ENCODE assay signal across 27 cellular contexts in the genomic region with DNA sequence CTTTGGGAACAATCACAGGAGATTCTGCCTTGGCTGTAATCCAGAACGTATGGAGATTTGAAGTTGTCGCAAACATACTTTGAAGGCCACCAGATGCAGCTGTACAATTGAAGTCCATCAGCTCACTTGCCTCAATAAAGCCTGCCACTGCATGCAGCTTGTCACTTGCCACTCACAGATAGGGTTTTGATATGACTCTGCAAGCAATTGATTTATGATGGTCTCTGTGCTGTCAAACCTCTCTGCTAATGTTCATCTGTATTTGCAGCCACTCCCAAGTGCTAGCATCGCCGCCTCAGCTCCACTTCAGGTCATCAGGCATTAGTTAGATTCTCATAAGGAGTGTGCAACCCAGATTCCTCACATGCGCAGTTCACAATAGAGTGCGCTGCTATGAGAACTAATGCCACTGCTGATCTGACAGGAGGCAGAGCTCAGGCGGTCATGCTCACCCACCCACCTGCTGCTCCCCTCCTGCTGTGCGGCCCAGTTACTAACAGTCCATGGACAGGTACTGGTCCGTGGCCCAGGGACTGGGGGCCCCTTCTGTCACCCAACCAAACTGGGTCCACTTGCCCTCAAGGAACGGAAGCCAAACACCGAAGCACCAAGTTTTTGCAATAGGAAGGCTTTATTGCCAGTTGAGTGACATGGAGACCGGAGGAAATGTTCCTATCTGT.
"Had no signal": no experiment of that assay in that cellular context is flagged by ENCODE, and none has a peak within 500 bp of the region (broad histone marks: within the 10 kb centered on the region; RNA-seq: fewer than 3 reads in every experiment).

No MANE protein-coding gene starts in this region.

- FAIRE-seq: astrocyte, keratinocyte had no signal

- DNase-seq: activated CD4-positive, alpha-beta T cell treated with anti-CD3 and anti-CD28 coated beads for 36 hours; activated CD4-positive, CD25-positive, alpha-beta regulatory T cell; activated CD8-positive, alpha-beta T cell treated with anti-CD3 and anti-CD28 coated beads, Interleukin-2, amount 10 ng/mL, durations not matched to agents 7 days and 5 days; activated gamma-delta T cell treated with Interleukin-2 at 50 U/mL for 16 hours; activated naive CD4-positive, alpha-beta T cell treated with anti-CD3 and anti-CD28 coated beads, Interleukin-2, amount 50 U/mL, for 16 hours; activated T-cell treated with anti-CD3 and anti-CD28 coated beads, Interleukin-2, amount 50 U/mL, for 24 hours; amniotic stem cell; brain microvascular endothelial cell; caudate nucleus; effector CD4-positive, alpha-beta T cell; erythroblast; hippocampal formation; left cardiac atrium; natural killer cell; occipital lobe; right cardiac atrium; stimulated activated CD4-positive, alpha-beta T cell treated with anti-CD3 and anti-CD28 coated beads, Interleukin-15, amount 100 ng/mL, for 24 hours; stimulated activated CD4-positive, alpha-beta T cell treated with anti-CD3 and anti-CD28 coated beads, Interleukin-2, amount 100 ng/mL, for 24 hours; stimulated activated naive B cell treated with anti-CD40 and anti-IgM and Interleukin-4, amounts not matched to agents 10 μg/mL and 1 μg/mL and 100 μg/mL, for 72 hours; stomach; T-helper 1 cell; tibial artery had no signal

- H3K27ac ChIP-seq: brain microvascular endothelial cell, gastroesophageal sphincter, neural progenitor cell, stomach, tibial artery had no signal

- H3K4me1 ChIP-seq: gastroesophageal sphincter, tibial artery had no signal

- H3K4me3 ChIP-seq: gastroesophageal sphincter, neural progenitor cell, stomach, tibial artery had no signal

- H3K27me3 ChIP-seq: brain microvascular endothelial cell, tibial artery had no signal

- H3K9ac ChIP-seq: neural progenitor cell had no signal

- H3K9me3 ChIP-seq: gastroesophageal sphincter, stomach, tibial artery had no signal

- H2AFZ ChIP-seq: neural progenitor cell had no signal

- H3K36me3 ChIP-seq: brain microvascular endothelial cell, gastroesophageal sphincter, neural progenitor cell, stomach, tibial artery had no signal

- H3K4me2 ChIP-seq: neural progenitor cell had no signal

- ATAC-seq: activated CD4-positive, alpha-beta T cell treated with anti-CD3 and anti-CD28 coated beads for 36 hours; activated CD8-positive, alpha-beta T cell treated with anti-CD3 and anti-CD28 coated beads, Interleukin-2, amount 10 ng/mL, durations not matched to agents 7 days and 5 days; activated T-helper 17 cell treated with anti-CD3 and anti-CD28 coated beads, Interleukin-2, amount 50 U/mL, for 72 hours; gastroesophageal sphincter; left cardiac atrium; natural killer cell; right cardiac atrium; stimulated activated naive B cell treated with anti-CD40 and anti-IgM and Interleukin-4, amounts not matched to agents 10 μg/mL and 1 μg/mL and 100 μg/mL, for 72 hours had no signal
